15 cellular contexts compared by ENCODE assay signal in genomic region chr15:57130956-57131355, GRCh38.
"Had no signal": no experiment of that assay in that cellular context is flagged by ENCODE, and none has a peak within 500 bp of the region (broad histone marks: within the 10 kb centered on the region; RNA-seq: fewer than 3 reads in every experiment).

No MANE protein-coding gene starts in this region.

- H3K27ac Mint-ChIP-seq: activated naive CD4-positive, alpha-beta T cell treated with anti-CD3 and anti-CD28 coated beads for 36 hours; activated T-helper 1 cell treated with anti-CD3 and anti-CD28 coated beads, Interleukin-12 subunit alpha, Interleukin-12 subunit beta, Interleukin-2, Interleukin-4 antibody, amounts not matched to agents 30 ng/mL and 10 ng/mL and 1 ng/mL, durations not matched to agents 14 hours and 24 hours and 36 hours had no signal

- H3K4me1 ChIP-seq: parathyroid adenoma had no signal

- H3K9ac ChIP-seq: parathyroid adenoma had no signal

- H2AFZ ChIP-seq: parathyroid adenoma had no signal

- H3K27ac ChIP-seq: cardiac muscle cell, esophagus muscularis mucosa, neutrophil, parathyroid adenoma, sigmoid colon, thyroid gland had no signal

- H3K36me3 ChIP-seq: cardiac muscle cell, esophagus muscularis mucosa, neutrophil, sigmoid colon, thyroid gland had no signal

- H3K9me3 ChIP-seq: esophagus muscularis mucosa, neutrophil, sigmoid colon, thyroid gland had no signal

- H3K79me2 ChIP-seq: parathyroid adenoma had no signal

- H3K27me3 ChIP-seq: cardiac muscle cell, esophagus muscularis mucosa, neutrophil, sigmoid colon, thyroid gland had no signal

- H3K4me3 ChIP-seq: cardiac muscle cell, esophagus muscularis mucosa, sigmoid colon, thyroid gland had no signal

- H3K9me3 Mint-ChIP-seq: activated naive CD4-positive, alpha-beta T cell treated with anti-CD3 and anti-CD28 coated beads for 36 hours; activated T-helper 1 cell treated with anti-CD3 and anti-CD28 coated beads, Interleukin-12 subunit alpha, Interleukin-12 subunit beta, Interleukin-2, Interleukin-4 antibody, amounts not matched to agents 30 ng/mL and 10 ng/mL and 1 ng/mL, durations not matched to agents 14 hours and 24 hours and 36 hours had no signal

- H3K4me3 Mint-ChIP-seq: activated naive CD4-positive, alpha-beta T cell treated with anti-CD3 and anti-CD28 coated beads for 36 hours; activated T-helper 1 cell treated with anti-CD3 and anti-CD28 coated beads, Interleukin-12 subunit alpha, Interleukin-12 subunit beta, Interleukin-2, Interleukin-4 antibody, amounts not matched to agents 30 ng/mL and 10 ng/mL and 1 ng/mL, durations not matched to agents 14 hours and 24 hours and 36 hours had no signal

- DNase-seq: activated CD4-positive, CD25-positive, alpha-beta regulatory T cell treated with anti-CD3 and anti-CD28 coated beads, Interleukin-2, amount 50 U/mL, for 72 hours; activated CD8-positive, alpha-beta memory T cell treated with anti-CD3 and anti-CD28 coated beads, Interleukin-2, amount 50 U/mL, for 48 hours; activated naive CD4-positive, alpha-beta T cell treated with anti-CD3 and anti-CD28 coated beads for 36 hours; islet precursor cell; midbrain; sigmoid colon; stimulated activated CD4-positive, alpha-beta T cell treated with anti-CD3 and anti-CD28 coated beads, Interleukin-1b, Interleukin-23, amount 100 ng/mL, for 48 hours; T-helper 1 cell; T1000; thyroid gland had no signal
